In the genomic region with DNA sequence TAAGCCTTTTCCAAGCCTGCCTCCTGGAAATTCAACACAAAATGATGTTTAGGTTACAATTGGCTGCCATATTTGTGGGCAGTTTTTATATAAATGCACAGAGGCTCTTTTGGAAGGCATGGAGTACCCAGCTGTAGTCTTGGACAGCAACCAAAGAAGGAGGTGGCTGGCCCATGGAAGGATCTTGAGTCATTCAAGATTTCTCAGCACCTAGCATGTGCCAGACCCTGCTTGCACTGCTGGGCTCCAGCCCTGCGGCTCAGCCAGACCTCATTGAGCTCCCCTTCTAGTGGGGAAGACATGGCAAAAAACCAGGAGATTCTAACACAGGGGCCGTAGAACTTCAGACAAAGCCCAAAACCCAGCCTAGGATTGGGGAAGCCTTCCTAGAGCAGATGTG, we compare ENCODE assay signal across 9 cellular contexts. TPM values are rescaled to one million over a fixed set of nuclear protein-coding genes. Genes with fewer than 3 reads are reported as not detected.
DNase-seq lines count a peak whose midpoint lies in the region; ATAC-seq and TF ChIP-seq lines count a peak whose summit lies in the region.
"Had no signal": no experiment of that assay in that cellular context is flagged by ENCODE, and none has a peak within 500 bp of the region (broad histone marks: within the 10 kb centered on the region; RNA-seq: fewer than 3 reads in every experiment).

No MANE protein-coding gene starts in this region.

- no peaks in the 10 kb centered on the region for H3K9me3 ChIP-seq in mammary epithelial cell (replicated peaks; ENCODE audit: insufficient read depth, low read length)

- H3K9ac ChIP-seq in mammary epithelial cell (ENCODE audit: insufficient read depth, low read length): no peak overlapping the region

- peak overlapping the region; percentile 81 to 95 (median 82) for H3K27ac Mint-ChIP-seq in IgD-negative memory B cell

- no peak overlapping the region for H3K4me2 ChIP-seq in mammary epithelial cell (ENCODE audit: insufficient read depth, low read depth, low read length)

- peaks cover 3% of the 10 kb centered on the region for H3K79me2 ChIP-seq in mammary epithelial cell (ENCODE audit: insufficient read depth, low read length)

- ATAC-seq in HG03135 (IDR thresholded peaks at IDR 0.05; ENCODE audit: unreplicated experiment): no peak

- BruUV-seq in mammary epithelial cell (replicated peaks; lab: Mats Ljungman, UMichigan): no TSS peak

- H3K4me1 ChIP-seq in mammary epithelial cell (ENCODE audit: insufficient read depth, low read length): no peaks in the 10 kb centered on the region

- 89% methylated on average over 2 of the region's 2 CpGs for WGBS in mammary epithelial cell (ENCODE audit: low coverage, missing lambda C conversion rate)

- DNase-seq in AG10803 (ENCODE audit: low read depth): peak; percentile 83
- peak; percentile 29 for DNase-seq in mammary epithelial cell
- DNase-seq in mucosa of gallbladder (ENCODE audit: low spot score): peak; percentile 40
- no peak for DNase-seq in G401 (ENCODE audit: low spot score)
- no peak for DNase-seq in DMS79 treated with DMSO at 0.1 percent for 48 hours (lab: John Stamatoyannopoulos, UW)
- no peak for DNase-seq in SIG-M5 (lab: John Stamatoyannopoulos, UW)

- H3K4me3 ChIP-seq in AG10803 (ENCODE audit: low read length): no peak overlapping the region
- no peak overlapping the region for H3K4me3 ChIP-seq in mammary epithelial cell (replicated peaks in 1 of 3; ENCODE audit: insufficient read depth in 1 of 3, low read depth in 2 of 3, low read length in 3 of 3)

- H3K27me3 ChIP-seq in mammary epithelial cell (ENCODE audit: insufficient read depth, low read length): no peaks in the 10 kb centered on the region

- peak overlapping the region in 3 of 4 donors; percentile 28 to 80 (median 76) for H3K4me3 Mint-ChIP-seq in IgD-negative memory B cell

- no peaks in the 10 kb centered on the region for H4K20me1 ChIP-seq in mammary epithelial cell (ENCODE audit: insufficient read depth, low read length)

- TF ChIP-seq CTCF in AG10803 (conservative IDR thresholded peaks at IDR 0.05; ENCODE audit: low read length) (no peak), mammary epithelial cell (conservative IDR thresholded peaks at IDR 0.05 in 1 of 2, IDR thresholded peaks at IDR 0.05 in 1 of 2; ENCODE audit: extremely low read depth in 1 of 2, insufficient read depth in 1 of 2, low read depth in 1 of 2, low read length in 2 of 2) (no peak)

- peaks cover 7% of the 10 kb centered on the region for H3K36me3 ChIP-seq in mammary epithelial cell (ENCODE audit: insufficient read depth, low read length)

- H3K36me3 Mint-ChIP-seq in IgD-negative memory B cell: peaks cover 10% of the 10 kb centered on the region

- no peak overlapping the region for H3K27ac ChIP-seq in mammary epithelial cell (ENCODE audit: insufficient read depth, low read depth, low read length)
- H3K27ac ChIP-seq: epithelial cell of prostate had no signal

- H3K27me3 Mint-ChIP-seq in IgD-negative memory B cell: no peaks in the 10 kb centered on the region

- H2AFZ ChIP-seq in mammary epithelial cell (ENCODE audit: low read depth, low read length): no peak overlapping the region

- intact Hi-C loops in mammary epithelial cell (cut with micrococcal nuclease): no loop called here

- H3K9me3 Mint-ChIP-seq in IgD-negative memory B cell: no peaks in the 10 kb centered on the region

- dilution Hi-C loops in mammary epithelial cell (cut with HindIII; ENCODE audit: low sequenced_read_pairs): no loop called here

- CTCF ChIA-PET in mammary epithelial cell (lab: Charles Lee; ENCODE audit: low non-redundant PET): no interaction called here

- in situ Hi-C loops in mammary epithelial cell (cut with MboI; ENCODE audit: low sequenced_read_pairs in 2 of 2): no loop called here
- in situ Hi-C loops in G401 (cut with HindIII; ENCODE audit: low sequenced_read_pairs): no loop called here

- peaks cover 57 to 74% (median 70%) of the 10 kb centered on the region in 3 donors for H3K4me1 Mint-ChIP-seq in IgD-negative memory B cell

RNA-seq across cellular contexts. Expression of a gene that starts 22.1 kb away (rescaled TPM):
- polyA plus RNA-seq in IgD-negative memory B cell (46.7 TPM), mammary epithelial cell (23.5 TPM)
- total RNA-seq in mammary epithelial cell (10 to 100 TPM; 41.2 to 49.6 TPM), mucosa of gallbladder (83.1 TPM)
- 50.6 TPM for polyA minus RNA-seq in mammary epithelial cell
- total RNA-seq in G401 (2014; rRNA removed; shearing (Covaris generic)): 24.4 and 25.8 TPM in 2 replicates

Comparison
In these comparisons a context has a peak if more than half of its experiments do, and no peak if none do; other contexts are left out.
1. DNase-seq: peak in AG10803 (single experiment), mammary epithelial cell (single experiment) and mucosa of gallbladder (single experiment); none in G401 (single experiment), DMS79 treated with DMSO at 0.1 percent for 48 hours (single experiment) and SIG-M5 (single experiment).